ENCODE assay signal across 17 cellular contexts in genomic region chrX:152713195-152713594, GRCh38. TPM values are rescaled to one million over a fixed set of nuclear protein-coding genes. Genes with fewer than 3 reads are reported as not detected.
"Had no signal": no experiment of that assay in that cellular context is flagged by ENCODE, and none has a peak within 500 bp of the region (broad histone marks: within the 10 kb centered on the region; RNA-seq: fewer than 3 reads in every experiment).

No MANE protein-coding gene starts in this region.

RNA-seq across cellular contexts. Expression of gene MAGEA2B, which starts 1.2 kb away (rescaled TPM):
- total RNA-seq: activated B cell treated with CpG ODN at 0.5 μM for 24 hours; activated CD4-positive, alpha-beta memory T cell treated with anti-CD3 and anti-CD28 coated beads for 36 hours; activated CD4-positive, alpha-beta T cell treated with anti-CD3 and anti-CD28 coated beads, Interleukin-2, amount 10 ng/mL, durations not matched to agents 24 days and 14 days; activated CD8-positive, alpha-beta memory T cell treated with anti-CD3 and anti-CD28 coated beads for 36 hours; activated CD8-positive, alpha-beta T cell treated with anti-CD3 and anti-CD28 coated beads for 36 hours; activated naive CD4-positive, alpha-beta T cell treated with anti-CD3 and anti-CD28 coated beads for 36 hours; activated naive CD4-positive, alpha-beta T cell treated with anti-CD3 and anti-CD28 coated beads, Interleukin-2, amount 50 U/mL, for 72 hours; activated naive CD8-positive, alpha-beta T cell treated with anti-CD3 and anti-CD28 coated beads for 36 hours; activated T-cell treated with anti-CD3 and anti-CD28 coated beads, Interleukin-2, amount 50 U/mL, for 4 hours; activated T-cell treated with anti-CD3 and anti-CD28 coated beads, Interleukin-2, amount 50 U/mL, for 72 hours; activated T-helper 1 cell treated with anti-CD3 and anti-CD28 coated beads, Interleukin-12 subunit alpha, Interleukin-12 subunit beta, Interleukin-2, Interleukin-4 antibody, amounts not matched to agents 30 ng/mL and 10 ng/mL and 1 ng/mL, durations not matched to agents 14 hours and 24 hours and 36 hours; activated T-helper 17 cell treated with anti-CD3 and anti-CD28 coated beads, Interleukin-2, amount 50 U/mL, for 72 hours; adrenal gland; aorta; bronchial epithelial cell; cardiac muscle cell; chondrocyte had no signal
- polyA plus RNA-seq: adrenal gland, aorta had no signal

RNA-seq across cellular contexts. Expression of gene CSAG2, which starts 4.1 kb away (rescaled TPM):
- total RNA-seq: activated B cell treated with CpG ODN at 0.5 μM for 24 hours; activated CD4-positive, alpha-beta T cell treated with anti-CD3 and anti-CD28 coated beads, Interleukin-2, amount 10 ng/mL, durations not matched to agents 24 days and 14 days; activated CD8-positive, alpha-beta memory T cell treated with anti-CD3 and anti-CD28 coated beads for 36 hours; activated CD8-positive, alpha-beta T cell treated with anti-CD3 and anti-CD28 coated beads for 36 hours; activated naive CD4-positive, alpha-beta T cell treated with anti-CD3 and anti-CD28 coated beads, Interleukin-2, amount 50 U/mL, for 72 hours; activated naive CD8-positive, alpha-beta T cell treated with anti-CD3 and anti-CD28 coated beads for 36 hours; activated T-cell treated with anti-CD3 and anti-CD28 coated beads, Interleukin-2, amount 50 U/mL, for 4 hours; activated T-cell treated with anti-CD3 and anti-CD28 coated beads, Interleukin-2, amount 50 U/mL, for 72 hours; activated T-helper 17 cell treated with anti-CD3 and anti-CD28 coated beads, Interleukin-2, amount 50 U/mL, for 72 hours; adrenal gland; aorta; bronchial epithelial cell; cardiac muscle cell; chondrocyte had no signal
- polyA plus RNA-seq: adrenal gland, aorta, cardiac muscle cell had no signal

RNA-seq across cellular contexts. Expression of gene MAGEA3, which starts 14.6 kb away (rescaled TPM):
- total RNA-seq: activated B cell treated with CpG ODN at 0.5 μM for 24 hours; activated CD4-positive, alpha-beta memory T cell treated with anti-CD3 and anti-CD28 coated beads for 36 hours; activated CD4-positive, alpha-beta T cell treated with anti-CD3 and anti-CD28 coated beads, Interleukin-2, amount 10 ng/mL, durations not matched to agents 24 days and 14 days; activated CD8-positive, alpha-beta memory T cell treated with anti-CD3 and anti-CD28 coated beads for 36 hours; activated CD8-positive, alpha-beta T cell treated with anti-CD3 and anti-CD28 coated beads for 36 hours; activated naive CD4-positive, alpha-beta T cell treated with anti-CD3 and anti-CD28 coated beads for 36 hours; activated naive CD4-positive, alpha-beta T cell treated with anti-CD3 and anti-CD28 coated beads, Interleukin-2, amount 50 U/mL, for 72 hours; activated naive CD8-positive, alpha-beta T cell treated with anti-CD3 and anti-CD28 coated beads for 36 hours; activated T-cell treated with anti-CD3 and anti-CD28 coated beads, Interleukin-2, amount 50 U/mL, for 72 hours; activated T-helper 1 cell treated with anti-CD3 and anti-CD28 coated beads, Interleukin-12 subunit alpha, Interleukin-12 subunit beta, Interleukin-2, Interleukin-4 antibody, amounts not matched to agents 30 ng/mL and 10 ng/mL and 1 ng/mL, durations not matched to agents 14 hours and 24 hours and 36 hours; activated T-helper 17 cell treated with anti-CD3 and anti-CD28 coated beads, Interleukin-2, amount 50 U/mL, for 72 hours; aorta; bronchial epithelial cell; cardiac muscle cell; chondrocyte had no signal
- polyA plus RNA-seq: adrenal gland, aorta, cardiac muscle cell had no signal

RNA-seq across cellular contexts. Expression of gene CSAG1, which starts 20.3 kb away (rescaled TPM):
- total RNA-seq: activated B cell treated with CpG ODN at 0.5 μM for 24 hours; activated CD4-positive, alpha-beta memory T cell treated with anti-CD3 and anti-CD28 coated beads for 36 hours; activated CD4-positive, alpha-beta T cell treated with anti-CD3 and anti-CD28 coated beads, Interleukin-2, amount 10 ng/mL, durations not matched to agents 24 days and 14 days; activated CD8-positive, alpha-beta memory T cell treated with anti-CD3 and anti-CD28 coated beads for 36 hours; activated CD8-positive, alpha-beta T cell treated with anti-CD3 and anti-CD28 coated beads for 36 hours; activated naive CD4-positive, alpha-beta T cell treated with anti-CD3 and anti-CD28 coated beads for 36 hours; activated naive CD4-positive, alpha-beta T cell treated with anti-CD3 and anti-CD28 coated beads, Interleukin-2, amount 50 U/mL, for 72 hours; activated naive CD8-positive, alpha-beta T cell treated with anti-CD3 and anti-CD28 coated beads for 36 hours; activated T-cell treated with anti-CD3 and anti-CD28 coated beads, Interleukin-2, amount 50 U/mL, for 4 hours; activated T-cell treated with anti-CD3 and anti-CD28 coated beads, Interleukin-2, amount 50 U/mL, for 72 hours; activated T-helper 1 cell treated with anti-CD3 and anti-CD28 coated beads, Interleukin-12 subunit alpha, Interleukin-12 subunit beta, Interleukin-2, Interleukin-4 antibody, amounts not matched to agents 30 ng/mL and 10 ng/mL and 1 ng/mL, durations not matched to agents 14 hours and 24 hours and 36 hours; activated T-helper 17 cell treated with anti-CD3 and anti-CD28 coated beads, Interleukin-2, amount 50 U/mL, for 72 hours; adrenal gland; aorta; bronchial epithelial cell; cardiac muscle cell; chondrocyte had no signal
- polyA plus RNA-seq: adrenal gland, aorta, cardiac muscle cell had no signal

RNA-seq across cellular contexts. Expression of gene MAGEA12, which starts 20.4 kb away (rescaled TPM):
- total RNA-seq: activated B cell treated with CpG ODN at 0.5 μM for 24 hours; activated CD4-positive, alpha-beta memory T cell treated with anti-CD3 and anti-CD28 coated beads for 36 hours; activated CD4-positive, alpha-beta T cell treated with anti-CD3 and anti-CD28 coated beads, Interleukin-2, amount 10 ng/mL, durations not matched to agents 24 days and 14 days; activated CD8-positive, alpha-beta memory T cell treated with anti-CD3 and anti-CD28 coated beads for 36 hours; activated CD8-positive, alpha-beta T cell treated with anti-CD3 and anti-CD28 coated beads for 36 hours; activated naive CD4-positive, alpha-beta T cell treated with anti-CD3 and anti-CD28 coated beads for 36 hours; activated naive CD4-positive, alpha-beta T cell treated with anti-CD3 and anti-CD28 coated beads, Interleukin-2, amount 50 U/mL, for 72 hours; activated naive CD8-positive, alpha-beta T cell treated with anti-CD3 and anti-CD28 coated beads for 36 hours; activated T-cell treated with anti-CD3 and anti-CD28 coated beads, Interleukin-2, amount 50 U/mL, for 4 hours; activated T-cell treated with anti-CD3 and anti-CD28 coated beads, Interleukin-2, amount 50 U/mL, for 72 hours; activated T-helper 1 cell treated with anti-CD3 and anti-CD28 coated beads, Interleukin-12 subunit alpha, Interleukin-12 subunit beta, Interleukin-2, Interleukin-4 antibody, amounts not matched to agents 30 ng/mL and 10 ng/mL and 1 ng/mL, durations not matched to agents 14 hours and 24 hours and 36 hours; activated T-helper 17 cell treated with anti-CD3 and anti-CD28 coated beads, Interleukin-2, amount 50 U/mL, for 72 hours; adrenal gland; aorta; bronchial epithelial cell; cardiac muscle cell; chondrocyte had no signal
- polyA plus RNA-seq: adrenal gland, aorta, cardiac muscle cell had no signal
